Comparison of ENCODE assay signal across 8 cellular contexts in the genomic region with DNA sequence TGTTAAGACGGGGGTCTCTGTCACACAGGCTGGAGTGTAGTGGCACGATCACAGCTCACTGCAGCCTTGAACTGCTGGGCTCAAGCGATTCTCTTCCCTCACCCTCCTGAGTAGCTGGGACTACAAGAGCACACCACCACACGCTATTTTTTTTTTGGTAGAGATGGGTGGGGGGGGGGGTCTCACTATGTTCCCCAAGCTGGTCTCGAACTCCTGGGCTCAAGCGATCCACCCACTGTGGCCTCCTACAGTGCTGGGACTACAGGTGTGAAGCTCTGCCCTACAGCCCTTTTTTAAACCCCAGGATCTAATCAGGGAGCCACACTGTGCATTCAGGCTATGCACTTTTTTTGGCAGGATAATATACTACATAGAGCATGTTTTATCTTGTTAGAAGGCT. TPM values are rescaled to one million over a fixed set of nuclear protein-coding genes. Genes with fewer than 3 reads are reported as not detected.
DNase-seq lines count a peak whose midpoint lies in the region; ATAC-seq and TF ChIP-seq lines count a peak whose summit lies in the region.

No MANE protein-coding gene starts in this region.

- H3K9ac ChIP-seq in NT2/D1 (ENCODE audit: insufficient read length, low read depth): peak overlapping the region; percentile 95

- H3K27me3 Mint-ChIP-seq in CD8-positive, alpha-beta memory T cell: no peaks in the 10 kb centered on the region
- no peaks in the 10 kb centered on the region for H3K27me3 Mint-ChIP-seq in neural crest cell (ENCODE audit: low read depth)

- H3K4me1 ChIP-seq in CD8-positive, alpha-beta memory T cell (ENCODE audit: insufficient read depth, low read length): peaks cover 46% of the 10 kb centered on the region
- peaks cover 3% of the 10 kb centered on the region for H3K4me1 ChIP-seq in NT2/D1 (ENCODE audit: insufficient read depth, insufficient read length)
- H3K4me1 ChIP-seq in ectodermal cell (ENCODE audit: control insufficient read depth, insufficient read depth, low read length): peaks cover 7% of the 10 kb centered on the region

- H3K27me3 ChIP-seq in CD8-positive, alpha-beta memory T cell (ENCODE audit: insufficient read depth, low read length, poor library complexity, severe bottlenecking): no peaks in the 10 kb centered on the region
- H3K27me3 ChIP-seq in NT2/D1 (ENCODE audit: insufficient read depth, insufficient read length) (no peaks in the 10 kb centered on the region), ectodermal cell (ENCODE audit: control insufficient read depth, insufficient read depth, low read length, poor library complexity, severe bottlenecking) (peaks cover 8% of the 10 kb centered on the region)

- H3K4me3 Mint-ChIP-seq in CD8-positive, alpha-beta memory T cell: peak overlapping the region; percentile 85 to 95 (median 90)
- H3K4me3 Mint-ChIP-seq in neural crest cell: peak overlapping the region; percentile 91

- peaks cover 11 to 40% (median 11%) of the 10 kb centered on the region in 3 donors for H3K36me3 Mint-ChIP-seq in CD8-positive, alpha-beta memory T cell
- H3K36me3 Mint-ChIP-seq in neural crest cell (ENCODE audit: low read depth): peaks cover 26% of the 10 kb centered on the region

- no peak for ATAC-seq in HG03457 (IDR thresholded peaks at IDR 0.05; ENCODE audit: unreplicated experiment)
- no peak for ATAC-seq in GM18498 (IDR thresholded peaks at IDR 0.05; ENCODE audit: unreplicated experiment)
- ATAC-seq in activated CD4-positive, CD25-positive, alpha-beta regulatory T cell treated with anti-CD3 and anti-CD28 coated beads, Interleukin-2, amount 50 U/mL, for 24 hours: no peak

- WGBS in ectodermal cell, 2 experiments: 7 to 10% methylated on average over 5 of the region's 6 CpGs

- POLR2A ChIA-PET in CD8-positive, alpha-beta memory T cell (lab: Charles Lee): interaction anchor here (0.6 kb wide), 1 partner anchor 601 kb away, joined by 8 read pairs; no protein-coding TSS in a partner anchor

- H3K27ac ChIP-seq in CD8-positive, alpha-beta memory T cell (ENCODE audit: low read depth, low read length): peak overlapping the region; percentile 83
- H3K27ac ChIP-seq in ectodermal cell (ENCODE audit: insufficient read depth, low read depth, low read length, poor library complexity, severe bottlenecking): no peak overlapping the region

- H3K36me3 ChIP-seq in CD8-positive, alpha-beta memory T cell (ENCODE audit: insufficient read depth, low read length): no peaks in the 10 kb centered on the region
- peaks cover 30% of the 10 kb centered on the region for H3K36me3 ChIP-seq in NT2/D1 (ENCODE audit: insufficient read depth, insufficient read length, low read length)
- H3K36me3 ChIP-seq in ectodermal cell (ENCODE audit: control insufficient read depth, insufficient read depth, low read length): peaks cover 19% of the 10 kb centered on the region

- CTCF ChIA-PET in CD8-positive, alpha-beta memory T cell (lab: Charles Lee): interaction anchor here (1.3 kb wide), 1 partner anchor 10 kb away, joined by 3 read pairs; no protein-coding TSS in a partner anchor

- H3K9me3 ChIP-seq in CD8-positive, alpha-beta memory T cell (ENCODE audit: low read length): no peaks in the 10 kb centered on the region
- peaks cover 18% of the 10 kb centered on the region for H3K9me3 ChIP-seq in NT2/D1 (ENCODE audit: insufficient read depth, low read length)
- no peaks in the 10 kb centered on the region for H3K9me3 ChIP-seq in ectodermal cell (ENCODE audit: control insufficient read depth, low read length)

- peak overlapping the region; percentile 83 to 99 (median 92) for H3K27ac Mint-ChIP-seq in CD8-positive, alpha-beta memory T cell
- peak overlapping the region; percentile 44 for H3K27ac Mint-ChIP-seq in neural crest cell (ENCODE audit: unreplicated experiment)

- H3K9me3 Mint-ChIP-seq in CD8-positive, alpha-beta memory T cell: peaks cover 0 to 2% (median 0%) of the 10 kb centered on the region in 5 donors
- H3K9me3 Mint-ChIP-seq in neural crest cell: no peaks in the 10 kb centered on the region

- peak overlapping the region; percentile 90 for H3K4me3 ChIP-seq in CD8-positive, alpha-beta memory T cell (ENCODE audit: low read length)
- H3K4me3 ChIP-seq in NT2/D1 (ENCODE audit: insufficient read length, low read depth) (peak overlapping the region; percentile 88), ectodermal cell (ENCODE audit: insufficient read depth, low read depth, low read length) (peak overlapping the region; percentile 74)

- H3K4me1 Mint-ChIP-seq in CD8-positive, alpha-beta memory T cell: peaks cover 54 to 66% (median 61%) of the 10 kb centered on the region in 3 donors
- H3K4me1 Mint-ChIP-seq in neural crest cell: peaks cover 78% of the 10 kb centered on the region

- TF ChIP-seq CTCF in neural crest cell (conservative IDR thresholded peaks at IDR 0.05): no peak

- DNase-seq in CD8-positive, alpha-beta memory T cell: no peak
- no peak for DNase-seq in NT2/D1 (ENCODE audit: low read depth, low spot score)
- no peak for DNase-seq in neural crest cell (ENCODE audit: low read depth, low spot score)
- no peak for DNase-seq in NCI-H1436 (lab: John Stamatoyannopoulos, UW)

RNA-seq across cellular contexts. Expression of gene DHCR7, which starts 1.4 kb away (rescaled TPM):
- total RNA-seq in CD8-positive, alpha-beta memory T cell: 10 to 100 TPM; 41.5 to 42.8 TPM
- 19.6 TPM for polyA plus RNA-seq in CD8-positive, alpha-beta memory T cell
- polyA plus RNA-seq in ectodermal cell (2013, experiment 1 of 4): 94.3 TPM
- polyA plus RNA-seq in ectodermal cell (2013, experiment 2 of 4): 81.9 TPM
- 45.1 TPM for polyA plus RNA-seq in ectodermal cell (2013, experiment 3 of 4)
- 49.9 TPM for polyA plus RNA-seq in ectodermal cell (2013, experiment 4 of 4)
- 193 and 208 TPM in 2 replicates for total RNA-seq in neural crest cell

RNA-seq across cellular contexts. Expression of gene NADSYN1, which starts 3.4 kb away (rescaled TPM):
- total RNA-seq in CD8-positive, alpha-beta memory T cell: 10 to 100 TPM; 60.3 to 62.5 TPM
- polyA plus RNA-seq in CD8-positive, alpha-beta memory T cell: 43.6 TPM
- 35.6 TPM for polyA plus RNA-seq in ectodermal cell (2013, experiment 1 of 4)
- polyA plus RNA-seq in ectodermal cell (2013, experiment 2 of 4): 36.4 TPM
- 26.3 TPM for polyA plus RNA-seq in ectodermal cell (2013, experiment 3 of 4)
- polyA plus RNA-seq in ectodermal cell (2013, experiment 4 of 4): 26.3 TPM
- total RNA-seq in neural crest cell: 42.9 and 45.1 TPM in 2 replicates
